Comparison of ENCODE assay signal across 1 cellular context in the genomic region with DNA sequence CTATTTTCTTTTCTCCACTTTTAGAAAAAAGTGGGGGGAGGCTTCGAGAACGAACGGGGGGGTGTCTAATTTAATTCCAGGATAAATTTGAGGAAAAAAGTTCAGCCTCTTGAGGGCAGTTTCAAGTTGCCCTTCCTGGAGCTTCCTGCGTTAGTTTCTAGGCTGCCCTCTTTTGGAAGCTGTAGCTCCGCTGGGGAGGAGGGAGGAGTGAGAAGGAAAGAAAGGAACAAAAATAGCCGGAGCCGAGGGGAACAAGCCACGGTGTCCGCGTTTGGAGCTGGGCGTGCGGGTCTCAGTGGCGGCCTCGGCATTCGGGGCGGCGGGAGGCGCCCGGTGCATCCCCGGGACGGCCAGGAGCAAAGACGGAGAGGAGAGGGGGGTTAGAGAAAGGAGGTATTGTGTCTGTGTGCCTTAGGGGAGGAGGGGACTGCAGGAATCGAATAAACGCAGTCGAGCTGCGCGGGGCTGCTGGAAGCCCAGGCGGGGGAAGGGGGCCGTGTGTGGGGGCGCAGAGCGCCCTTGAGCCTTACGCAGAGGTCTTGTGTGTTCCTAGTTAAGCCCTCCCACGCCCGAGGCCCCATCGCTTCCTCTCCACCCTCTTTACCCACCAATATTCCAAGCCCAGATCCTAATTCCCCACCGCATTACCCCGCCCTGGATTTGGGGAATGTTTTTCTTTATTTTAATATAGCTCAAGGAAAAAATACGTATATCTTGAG.
A peak's percentile ranks its signal among the peaks of the same experiment; 100 is the strongest.
TF ChIP-seq lines count a peak whose summit lies in the region.

No MANE protein-coding gene starts in this region.

TF ChIP-seq in K562, 482 proteins besides CTCF, POLR2A, EP300 and RAD21 (continued from another document and continues in another):
- TF ChIP-seq, protein P1, sequence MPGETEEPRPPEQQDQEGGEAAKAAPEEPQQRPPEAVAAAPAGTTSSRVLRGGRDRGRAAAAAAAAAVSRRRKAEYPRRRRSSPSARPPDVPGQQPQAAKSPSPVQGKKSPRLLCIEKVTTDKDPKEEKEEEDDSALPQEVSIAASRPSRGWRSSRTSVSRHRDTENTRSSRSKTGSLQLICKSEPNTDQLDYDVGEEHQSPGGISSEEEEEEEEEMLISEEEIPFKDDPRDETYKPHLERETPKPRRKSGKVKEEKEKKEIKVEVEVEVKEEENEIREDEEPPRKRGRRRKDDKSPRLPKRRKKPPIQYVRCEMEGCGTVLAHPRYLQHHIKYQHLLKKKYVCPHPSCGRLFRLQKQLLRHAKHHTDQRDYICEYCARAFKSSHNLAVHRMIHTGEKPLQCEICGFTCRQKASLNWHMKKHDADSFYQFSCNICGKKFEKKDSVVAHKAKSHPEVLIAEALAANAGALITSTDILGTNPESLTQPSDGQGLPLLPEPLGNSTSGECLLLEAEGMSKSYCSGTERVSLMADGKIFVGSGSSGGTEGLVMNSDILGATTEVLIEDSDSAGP (CRISPR knock-in tag; IDR thresholded peaks at IDR 0.05): no peak
- TF ChIP-seq MIER1 (IDR thresholded peaks at IDR 0.05; ENCODE audit: low read depth) (peak; percentile 100), ZC3H11A (IDR thresholded peaks at IDR 0.05; ENCODE audit: low read depth, low read length) (no peak), ZNF586 (CRISPR knock-in tag; conservative IDR thresholded peaks at IDR 0.05) (no peak), TEAD2 (tag; IDR thresholded peaks at IDR 0.05) (no peak), DPF2 (IDR thresholded peaks at IDR 0.05) (peak; percentile 47; the same call in 1 of the 2 replicates), MCM2 (IDR thresholded peaks at IDR 0.05; ENCODE audit: low read depth) (no peak), SMARCA5 (IDR thresholded peaks at IDR 0.05) (peak; percentile 97), GTF2F1 (IDR thresholded peaks at IDR 0.05; ENCODE audit: low read depth, low read length) (no peak), HNRNPK (IDR thresholded peaks at IDR 0.05; ENCODE audit: low read depth, low read length, poor library complexity, severe bottlenecking) (no peak), ELF4 (CRISPR knock-in tag; IDR thresholded peaks at IDR 0.05) (no peak), ZZZ3 (IDR thresholded peaks at IDR 0.05) (no peak), ZEB2 (IDR thresholded peaks at IDR 0.05) (no peak; the same call in 1 of the 2 replicates), CHD1 (IDR thresholded peaks at IDR 0.05; ENCODE audit: low read length) (peak; percentile 56), RBM15 (IDR thresholded peaks at IDR 0.05; ENCODE audit: insufficient read depth, low read length) (no peak), ZNF589 (CRISPR knock-in tag; IDR thresholded peaks at IDR 0.05; ENCODE audit: low read depth) (no peak), SRSF7 (optimal IDR thresholded peaks at IDR 0.05; ENCODE audit: low read depth, low read length) (no peak), SIRT6 (IDR thresholded peaks at IDR 0.05; ENCODE audit: low read depth, low read length) (no peak), RHOXF2B (CRISPR knock-in tag; conservative IDR thresholded peaks at IDR 0.05) (no peak), ZNF184 (CRISPR knock-in tag; IDR thresholded peaks at IDR 0.05) (no peak), ZSCAN32 (CRISPR knock-in tag; IDR thresholded peaks at IDR 0.05) (peak; percentile 51; the same call in 1 of the 2 replicates), NFIC (IDR thresholded peaks at IDR 0.05) (0 out of 2 replicates have a peak, but pooled peaks have one; percentile 43), PRPF4 (IDR thresholded peaks at IDR 0.05; ENCODE audit: insufficient read depth, low read depth, low read length, poor library complexity, severe bottlenecking) (no peak), ZKSCAN3 (CRISPR knock-in tag; IDR thresholded peaks at IDR 0.05) (no peak), PURB (CRISPR knock-in tag; IDR thresholded peaks at IDR 0.05; ENCODE audit: low read depth) (no peak)
- TF ChIP-seq, protein P2, sequence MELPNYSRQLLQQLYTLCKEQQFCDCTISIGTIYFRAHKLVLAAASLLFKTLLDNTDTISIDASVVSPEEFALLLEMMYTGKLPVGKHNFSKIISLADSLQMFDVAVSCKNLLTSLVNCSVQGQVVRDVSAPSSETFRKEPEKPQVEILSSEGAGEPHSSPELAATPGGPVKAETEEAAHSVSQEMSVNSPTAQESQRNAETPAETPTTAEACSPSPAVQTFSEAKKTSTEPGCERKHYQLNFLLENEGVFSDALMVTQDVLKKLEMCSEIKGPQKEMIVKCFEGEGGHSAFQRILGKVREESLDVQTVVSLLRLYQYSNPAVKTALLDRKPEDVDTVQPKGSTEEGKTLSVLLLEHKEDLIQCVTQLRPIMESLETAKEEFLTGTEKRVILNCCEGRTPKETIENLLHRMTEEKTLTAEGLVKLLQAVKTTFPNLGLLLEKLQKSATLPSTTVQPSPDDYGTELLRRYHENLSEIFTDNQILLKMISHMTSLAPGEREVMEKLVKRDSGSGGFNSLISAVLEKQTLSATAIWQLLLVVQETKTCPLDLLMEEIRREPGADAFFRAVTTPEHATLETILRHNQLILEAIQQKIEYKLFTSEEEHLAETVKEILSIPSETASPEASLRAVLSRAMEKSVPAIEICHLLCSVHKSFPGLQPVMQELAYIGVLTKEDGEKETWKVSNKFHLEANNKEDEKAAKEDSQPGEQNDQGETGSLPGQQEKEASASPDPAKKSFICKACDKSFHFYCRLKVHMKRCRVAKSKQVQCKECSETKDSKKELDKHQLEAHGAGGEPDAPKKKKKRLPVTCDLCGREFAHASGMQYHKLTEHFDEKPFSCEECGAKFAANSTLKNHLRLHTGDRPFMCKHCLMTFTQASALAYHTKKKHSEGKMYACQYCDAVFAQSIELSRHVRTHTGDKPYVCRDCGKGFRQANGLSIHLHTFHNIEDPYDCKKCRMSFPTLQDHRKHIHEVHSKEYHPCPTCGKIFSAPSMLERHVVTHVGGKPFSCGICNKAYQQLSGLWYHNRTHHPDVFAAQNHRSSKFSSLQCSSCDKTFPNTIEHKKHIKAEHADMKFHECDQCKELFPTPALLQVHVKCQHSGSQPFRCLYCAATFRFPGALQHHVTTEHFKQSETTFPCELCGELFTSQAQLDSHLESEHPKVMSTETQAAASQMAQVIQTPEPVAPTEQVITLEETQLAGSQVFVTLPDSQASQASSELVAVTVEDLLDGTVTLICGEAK (IDR thresholded peaks at IDR 0.05): no peak
- TF ChIP-seq, protein P2 (CRISPR knock-in tag; IDR thresholded peaks at IDR 0.05): no peak
- TF ChIP-seq, protein P3, sequence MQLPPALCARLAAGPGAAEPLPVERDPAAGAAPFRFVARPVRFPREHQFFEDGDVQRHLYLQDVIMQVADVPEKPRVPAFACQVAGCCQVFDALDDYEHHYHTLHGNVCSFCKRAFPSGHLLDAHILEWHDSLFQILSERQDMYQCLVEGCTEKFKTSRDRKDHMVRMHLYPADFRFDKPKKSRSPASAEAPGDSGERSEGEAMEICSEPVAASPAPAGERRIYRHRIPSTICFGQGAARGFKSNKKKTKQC (CRISPR knock-in tag; IDR thresholded peaks at IDR 0.05): no peak
- TF ChIP-seq, protein P4, sequence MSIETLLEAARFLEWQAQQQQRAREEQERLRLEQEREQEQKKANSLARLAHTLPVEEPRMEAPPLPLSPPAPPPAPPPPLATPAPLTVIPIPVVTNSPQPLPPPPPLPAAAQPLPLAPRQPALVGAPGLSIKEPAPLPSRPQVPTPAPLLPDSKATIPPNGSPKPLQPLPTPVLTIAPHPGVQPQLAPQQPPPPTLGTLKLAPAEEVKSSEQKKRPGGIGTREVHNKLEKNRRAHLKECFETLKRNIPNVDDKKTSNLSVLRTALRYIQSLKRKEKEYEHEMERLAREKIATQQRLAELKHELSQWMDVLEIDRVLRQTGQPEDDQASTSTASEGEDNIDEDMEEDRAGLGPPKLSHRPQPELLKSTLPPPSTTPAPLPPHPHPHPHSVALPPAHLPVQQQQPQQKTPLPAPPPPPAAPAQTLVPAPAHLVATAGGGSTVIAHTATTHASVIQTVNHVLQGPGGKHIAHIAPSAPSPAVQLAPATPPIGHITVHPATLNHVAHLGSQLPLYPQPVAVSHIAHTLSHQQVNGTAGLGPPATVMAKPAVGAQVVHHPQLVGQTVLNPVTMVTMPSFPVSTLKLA (conservative IDR thresholded peaks at IDR 0.05): peak in 1 of 2 experiments; percentile 58; a peak in 1 of 4 replicates
- TF ChIP-seq, protein P5, sequence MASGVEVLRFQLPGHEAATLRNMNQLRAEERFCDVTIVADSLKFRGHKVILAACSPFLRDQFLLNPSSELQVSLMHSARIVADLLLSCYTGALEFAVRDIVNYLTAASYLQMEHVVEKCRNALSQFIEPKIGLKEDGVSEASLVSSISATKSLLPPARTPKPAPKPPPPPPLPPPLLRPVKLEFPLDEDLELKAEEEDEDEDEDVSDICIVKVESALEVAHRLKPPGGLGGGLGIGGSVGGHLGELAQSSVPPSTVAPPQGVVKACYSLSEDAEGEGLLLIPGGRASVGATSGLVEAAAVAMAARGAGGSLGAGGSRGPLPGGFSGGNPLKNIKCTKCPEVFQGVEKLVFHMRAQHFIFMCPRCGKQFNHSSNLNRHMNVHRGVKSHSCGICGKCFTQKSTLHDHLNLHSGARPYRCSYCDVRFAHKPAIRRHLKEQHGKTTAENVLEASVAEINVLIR (CRISPR knock-in tag; IDR thresholded peaks at IDR 0.05): no peak
- TF ChIP-seq, protein P6, sequence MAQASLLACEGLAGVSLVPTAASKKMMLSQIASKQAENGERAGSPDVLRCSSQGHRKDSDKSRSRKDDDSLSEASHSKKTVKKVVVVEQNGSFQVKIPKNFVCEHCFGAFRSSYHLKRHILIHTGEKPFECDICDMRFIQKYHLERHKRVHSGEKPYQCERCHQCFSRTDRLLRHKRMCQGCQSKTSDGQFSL (CRISPR knock-in tag; IDR thresholded peaks at IDR 0.05): peak; percentile 40; the same call in 1 of the 2 replicates
- TF ChIP-seq, protein P6 (tag; IDR thresholded peaks at IDR 0.05): no peak
- TF ChIP-seq, protein P7, sequence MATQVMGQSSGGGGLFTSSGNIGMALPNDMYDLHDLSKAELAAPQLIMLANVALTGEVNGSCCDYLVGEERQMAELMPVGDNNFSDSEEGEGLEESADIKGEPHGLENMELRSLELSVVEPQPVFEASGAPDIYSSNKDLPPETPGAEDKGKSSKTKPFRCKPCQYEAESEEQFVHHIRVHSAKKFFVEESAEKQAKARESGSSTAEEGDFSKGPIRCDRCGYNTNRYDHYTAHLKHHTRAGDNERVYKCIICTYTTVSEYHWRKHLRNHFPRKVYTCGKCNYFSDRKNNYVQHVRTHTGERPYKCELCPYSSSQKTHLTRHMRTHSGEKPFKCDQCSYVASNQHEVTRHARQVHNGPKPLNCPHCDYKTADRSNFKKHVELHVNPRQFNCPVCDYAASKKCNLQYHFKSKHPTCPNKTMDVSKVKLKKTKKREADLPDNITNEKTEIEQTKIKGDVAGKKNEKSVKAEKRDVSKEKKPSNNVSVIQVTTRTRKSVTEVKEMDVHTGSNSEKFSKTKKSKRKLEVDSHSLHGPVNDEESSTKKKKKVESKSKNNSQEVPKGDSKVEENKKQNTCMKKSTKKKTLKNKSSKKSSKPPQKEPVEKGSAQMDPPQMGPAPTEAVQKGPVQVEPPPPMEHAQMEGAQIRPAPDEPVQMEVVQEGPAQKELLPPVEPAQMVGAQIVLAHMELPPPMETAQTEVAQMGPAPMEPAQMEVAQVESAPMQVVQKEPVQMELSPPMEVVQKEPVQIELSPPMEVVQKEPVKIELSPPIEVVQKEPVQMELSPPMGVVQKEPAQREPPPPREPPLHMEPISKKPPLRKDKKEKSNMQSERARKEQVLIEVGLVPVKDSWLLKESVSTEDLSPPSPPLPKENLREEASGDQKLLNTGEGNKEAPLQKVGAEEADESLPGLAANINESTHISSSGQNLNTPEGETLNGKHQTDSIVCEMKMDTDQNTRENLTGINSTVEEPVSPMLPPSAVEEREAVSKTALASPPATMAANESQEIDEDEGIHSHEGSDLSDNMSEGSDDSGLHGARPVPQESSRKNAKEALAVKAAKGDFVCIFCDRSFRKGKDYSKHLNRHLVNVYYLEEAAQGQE (CRISPR knock-in tag; IDR thresholded peaks at IDR 0.05; ENCODE audit: low read depth): peak; percentile 37; the same call in 1 of the 2 replicates
- TF ChIP-seq, protein P8, sequence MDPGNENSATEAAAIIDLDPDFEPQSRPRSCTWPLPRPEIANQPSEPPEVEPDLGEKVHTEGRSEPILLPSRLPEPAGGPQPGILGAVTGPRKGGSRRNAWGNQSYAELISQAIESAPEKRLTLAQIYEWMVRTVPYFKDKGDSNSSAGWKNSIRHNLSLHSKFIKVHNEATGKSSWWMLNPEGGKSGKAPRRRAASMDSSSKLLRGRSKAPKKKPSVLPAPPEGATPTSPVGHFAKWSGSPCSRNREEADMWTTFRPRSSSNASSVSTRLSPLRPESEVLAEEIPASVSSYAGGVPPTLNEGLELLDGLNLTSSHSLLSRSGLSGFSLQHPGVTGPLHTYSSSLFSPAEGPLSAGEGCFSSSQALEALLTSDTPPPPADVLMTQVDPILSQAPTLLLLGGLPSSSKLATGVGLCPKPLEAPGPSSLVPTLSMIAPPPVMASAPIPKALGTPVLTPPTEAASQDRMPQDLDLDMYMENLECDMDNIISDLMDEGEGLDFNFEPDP (CRISPR knock-in tag; IDR thresholded peaks at IDR 0.05): no peak
